8 cellular contexts compared by ENCODE assay signal in the genomic region with DNA sequence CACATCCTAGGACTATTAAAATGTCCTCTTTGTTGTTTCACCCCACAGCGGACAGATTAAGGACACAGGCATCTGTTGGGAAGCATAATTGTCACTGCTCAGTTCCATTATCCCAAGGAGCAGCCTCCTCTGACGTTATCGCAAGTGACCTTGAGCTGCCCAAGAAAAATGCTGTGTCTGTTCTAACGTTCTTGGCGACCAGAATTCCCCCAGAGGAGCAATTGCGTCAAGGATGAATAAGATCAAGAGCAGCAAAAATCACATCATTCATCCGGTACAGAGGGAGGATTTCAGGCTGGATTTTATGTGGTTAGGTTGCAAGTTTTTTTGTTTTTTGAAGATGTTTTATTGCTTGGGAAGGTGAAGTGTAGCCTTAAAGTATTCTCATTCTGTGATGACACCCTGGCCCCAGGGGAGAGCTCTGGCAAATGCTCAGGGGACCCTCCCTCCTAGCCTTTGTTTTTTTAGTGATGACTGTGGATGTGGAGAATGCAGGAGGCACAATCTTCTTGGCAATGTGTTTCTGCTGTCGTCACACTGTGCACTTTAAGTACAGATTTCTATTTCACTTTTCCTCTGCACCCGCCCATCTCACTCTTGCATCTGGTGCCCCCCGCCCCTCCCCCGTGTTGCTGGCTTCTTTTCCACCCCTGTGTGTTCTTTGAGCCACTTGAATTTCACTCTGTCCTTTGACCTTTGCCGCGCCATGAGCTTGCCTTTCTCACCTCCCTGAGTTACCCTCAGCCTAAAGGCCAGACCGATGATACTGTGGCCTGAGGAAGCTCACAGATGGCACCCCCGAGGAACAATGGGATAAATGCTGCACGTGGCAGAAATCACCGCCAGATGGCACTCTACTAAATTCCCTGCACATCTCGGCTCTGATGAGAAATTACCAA.
DNase-seq lines count a peak whose midpoint lies in the region; ATAC-seq and TF ChIP-seq lines count a peak whose summit lies in the region.

No MANE protein-coding gene starts in this region.

- DNase-seq in DMS53 (lab: John Stamatoyannopoulos, UW), result peak; percentile 81
- peak; percentile 67 for DNase-seq in HFFc6
- DNase-seq in NCI-H524 (lab: John Stamatoyannopoulos, UW), result peak; percentile 56 to 80
- DNase-seq in activated CD4-positive, alpha-beta memory T cell treated with anti-CD3 and anti-CD28 coated beads, Interleukin-2, amount 10 ng/mL, durations not matched to agents 7 days and 5 days, result peak; percentile 66
- DNase-seq in medulla oblongata (ENCODE audit: extremely low spot score), result peak; percentile 74
- peak; percentile 45 for DNase-seq in stimulated activated CD8-positive, alpha-beta memory T cell treated with anti-CD3 and anti-CD28 coated beads, Interleukin-15, amount 100 ng/mL, for 1 hour (ENCODE audit: low read depth)

- H3K36me3 ChIP-seq in ectodermal cell (ENCODE audit: control insufficient read depth, insufficient read depth, low read length), result no peaks in the 10 kb centered on the region

- CTCF ChIA-PET in activated CD4-positive, alpha-beta memory T cell treated with anti-CD3 and anti-CD28 coated beads, Interleukin-2, amount 10 ng/mL, durations not matched to agents 7 days and 5 days (lab: Charles Lee), result interaction anchor here (0.6 to 5.7 kb wide), 24 partner anchors 8 to 489 kb away, joined by 3 to 68 read pairs (median 4); no protein-coding TSS in a partner anchor

- ATAC-seq in GM21528 (IDR thresholded peaks at IDR 0.05; ENCODE audit: low FRiP score, unreplicated experiment), result no peak

- POLR2A ChIA-PET in activated CD4-positive, alpha-beta memory T cell treated with anti-CD3 and anti-CD28 coated beads, Interleukin-2, amount 10 ng/mL, durations not matched to agents 7 days and 5 days (lab: Charles Lee), result no interaction called here

- peaks cover 13% of the 10 kb centered on the region for H3K27me3 Mint-ChIP-seq in HFFc6 (ENCODE audit: insufficient read depth)
- no peaks in the 10 kb centered on the region for H3K27me3 Mint-ChIP-seq in activated CD4-positive, alpha-beta memory T cell treated with anti-CD3 and anti-CD28 coated beads, Interleukin-2, amount 10 ng/mL, durations not matched to agents 7 days and 5 days

- 55 to 57% methylated on average over 18 of the region's 18 CpGs for WGBS in ectodermal cell, 2 experiments

- H3K4me1 Mint-ChIP-seq in HFFc6 (ENCODE audit: low read depth), result peaks cover 45% of the 10 kb centered on the region
- peaks cover 41% of the 10 kb centered on the region for H3K4me1 Mint-ChIP-seq in activated CD4-positive, alpha-beta memory T cell treated with anti-CD3 and anti-CD28 coated beads, Interleukin-2, amount 10 ng/mL, durations not matched to agents 7 days and 5 days

- no peak overlapping the region for H3K4me3 ChIP-seq in ectodermal cell (ENCODE audit: insufficient read depth, low read depth, low read length)

- peak overlapping the region; percentile 94 for H3K4me3 Mint-ChIP-seq in HFFc6
- peak overlapping the region; percentile 50 for H3K4me3 Mint-ChIP-seq in activated CD4-positive, alpha-beta memory T cell treated with anti-CD3 and anti-CD28 coated beads, Interleukin-2, amount 10 ng/mL, durations not matched to agents 7 days and 5 days

- peak overlapping the region; percentile 1 for H3K27ac ChIP-seq in ectodermal cell (ENCODE audit: insufficient read depth, low read depth, low read length, poor library complexity, severe bottlenecking)

- TF ChIP-seq CTCF in HFFc6 (IDR thresholded peaks at IDR 0.05), result peak; percentile 87

- H3K4me1 ChIP-seq in ectodermal cell (ENCODE audit: control insufficient read depth, insufficient read depth, low read length), result no peaks in the 10 kb centered on the region

- H3K27me3 ChIP-seq in ectodermal cell (ENCODE audit: control insufficient read depth, insufficient read depth, low read length, poor library complexity, severe bottlenecking), result no peaks in the 10 kb centered on the region

- H3K27ac Mint-ChIP-seq in HFFc6, result peak overlapping the region; percentile 96
- H3K27ac Mint-ChIP-seq in activated CD4-positive, alpha-beta memory T cell treated with anti-CD3 and anti-CD28 coated beads, Interleukin-2, amount 10 ng/mL, durations not matched to agents 7 days and 5 days, result peak overlapping the region; percentile 73

- no peaks in the 10 kb centered on the region for H3K9me3 Mint-ChIP-seq in HFFc6
- H3K9me3 Mint-ChIP-seq in activated CD4-positive, alpha-beta memory T cell treated with anti-CD3 and anti-CD28 coated beads, Interleukin-2, amount 10 ng/mL, durations not matched to agents 7 days and 5 days, result no peaks in the 10 kb centered on the region

- no peaks in the 10 kb centered on the region for H3K36me3 Mint-ChIP-seq in HFFc6 (ENCODE audit: low read depth)
- H3K36me3 Mint-ChIP-seq in activated CD4-positive, alpha-beta memory T cell treated with anti-CD3 and anti-CD28 coated beads, Interleukin-2, amount 10 ng/mL, durations not matched to agents 7 days and 5 days (ENCODE audit: low read depth), result no peaks in the 10 kb centered on the region

- no peaks in the 10 kb centered on the region for H3K9me3 ChIP-seq in ectodermal cell (ENCODE audit: control insufficient read depth, low read length)
